Comparison of ENCODE assay signal across 22 cellular contexts in the genomic region with DNA sequence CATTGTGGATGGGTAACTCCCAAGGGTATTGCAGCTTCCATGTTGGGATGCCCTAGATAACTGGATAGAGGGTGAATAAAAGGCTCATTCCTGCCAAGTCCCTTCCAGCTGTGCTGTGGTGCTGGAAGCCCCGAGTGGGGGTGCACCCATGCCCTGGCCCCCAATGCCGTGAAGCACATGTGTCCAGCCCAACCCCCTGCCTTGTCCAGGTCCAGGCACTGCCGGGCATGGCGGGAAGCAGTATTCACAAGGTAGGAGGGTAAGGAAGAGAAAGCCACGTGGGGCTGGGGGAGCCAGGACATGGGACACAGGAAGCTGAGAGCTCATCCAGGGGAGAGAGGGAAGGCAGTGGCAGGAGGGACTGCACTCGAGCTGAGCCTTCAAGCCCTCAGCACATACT.
DNase-seq lines count a peak whose midpoint lies in the region; ATAC-seq and TF ChIP-seq lines count a peak whose summit lies in the region.
"Had no signal": no experiment of that assay in that cellular context is flagged by ENCODE, and none has a peak within 500 bp of the region (broad histone marks: within the 10 kb centered on the region; RNA-seq: fewer than 3 reads in every experiment).

No MANE protein-coding gene starts in this region.

- no peaks in the 10 kb centered on the region for H3K36me3 Mint-ChIP-seq in T-cell

- H3K27me3 ChIP-seq in SK-N-SH (ENCODE audit: insufficient read depth) = peaks cover 5% of the 10 kb centered on the region; the same call in 1 of the 2 replicates
- H3K27me3 ChIP-seq in neuronal stem cell (ENCODE audit: control insufficient read depth in 3 of 3, insufficient read depth in 3 of 3, low read depth in 1 of 3, low read length in 3 of 3) = peaks cover 0 to 7% (median 0%) of the 10 kb centered on the region in 3 experiments
- H3K27me3 ChIP-seq in Peyer's patch = no peaks in the 10 kb centered on the region
- H3K27me3 ChIP-seq: SJCRH30 had no signal

- peak overlapping the region; percentile 49 for H2AK5ac ChIP-seq in neuronal stem cell (ENCODE audit: low read depth, low read length)

- H3K4me3 Mint-ChIP-seq in T-cell = no peak overlapping the region
- H3K4me3 Mint-ChIP-seq: B cell had no signal

- TF ChIP-seq POLR2A in Peyer's patch (IDR thresholded peaks at IDR 0.05) = no peak

- H3K27ac ChIP-seq in SK-N-SH (ENCODE audit: low read depth in 2 of 2, low read length in 1 of 2) = no peak overlapping the region
- H3K27ac ChIP-seq in neuronal stem cell (replicated peaks; ENCODE audit: low read length) = no peak overlapping the region
- H3K27ac ChIP-seq in Peyer's patch = no peak overlapping the region
- H3K27ac ChIP-seq: 22Rv1, HL-60, SJCRH30 had no signal

- H4K20me1 ChIP-seq in SK-N-SH (ENCODE audit: insufficient read depth) = no peaks in the 10 kb centered on the region

- H3K23ac ChIP-seq in neuronal stem cell (ENCODE audit: low read depth, low read length, poor library complexity) = no peak overlapping the region

- H3K4me2 ChIP-seq in SK-N-SH (no peak overlapping the region), neuronal stem cell (ENCODE audit: insufficient read depth, low read length, poor library complexity, severe bottlenecking) (no peak overlapping the region)

- no peak overlapping the region for H2BK120ac ChIP-seq in neuronal stem cell (ENCODE audit: low read depth, low read length)

- TF ChIP-seq CTCF in SK-N-SH (IDR thresholded peaks at IDR 0.05) = no peak
- no peak for TF ChIP-seq CTCF in Peyer's patch (IDR thresholded peaks at IDR 0.05)

- DNase-seq in SK-N-SH (peak; percentile 20), islet precursor cell (peak; percentile 28), neuronal stem cell (ENCODE audit: low spot score) (no peak), Peyer's patch (no peak), T-cell (no peak)
- DNase-seq in activated T-cell treated with anti-CD3 and anti-CD28 coated beads, Interleukin-2, amount 50 U/mL, for 1 hour = no peak
- DNase-seq: Calu3; GF-D8; Karpas-422; NCI-H1105; NCI-H1436 treated with DMSO at 0.1 percent for 48 hours; NCI-H1930; NCI-H446; NCI-H774; NK-92 treated with Interleukin-12 subunit alpha and Interleukin-12 subunit beta, amount 100 ng/mL, for 24 hours; PC-3 had no signal

- H3F3A ChIP-seq in SK-N-SH (replicated peaks; ENCODE audit: insufficient read depth) = no peaks in the 10 kb centered on the region

- no peak overlapping the region for H3K4me3 ChIP-seq in SK-N-SH (ENCODE audit: low read depth in 2 of 2, low read length in 1 of 2)
- H3K4me3 ChIP-seq in neuronal stem cell (ENCODE audit: low read length in 2 of 2) = no peak overlapping the region
- H3K4me3 ChIP-seq in Peyer's patch = no peak overlapping the region
- H3K4me3 ChIP-seq: SJCRH30 had no signal

- CTCF ChIA-PET in SK-N-SH (lab: Yijun Ruan, JAX) = interaction anchor here (0.6 to 11.7 kb wide), 6 partner anchors 9 to 1311 kb away, joined by 3 to 104 read pairs (median 25); a partner anchor contains a TSS
- CTCF ChIA-PET in T-cell (lab: Charles Lee) = interaction anchor here in 1 of 2 donors (0.8 to 1.2 kb wide), 2 partner anchors 10 to 17 kb away, joined by 3 read pairs; no protein-coding TSS in a partner anchor

- H3K4me1 Mint-ChIP-seq in T-cell = no peaks in the 10 kb centered on the region
- H3K4me1 Mint-ChIP-seq: B cell had no signal

- no peak overlapping the region for H4K91ac ChIP-seq in neuronal stem cell (ENCODE audit: low read depth, low read length, poor library complexity)

- H3K79me1 ChIP-seq in neuronal stem cell (ENCODE audit: low read depth, low read length) = no peaks in the 10 kb centered on the region

- no peak for TF ChIP-seq RAD21 in SK-N-SH (IDR thresholded peaks at IDR 0.05; ENCODE audit: low read length)

- TF ChIP-seq EP300 in SK-N-SH (IDR thresholded peaks at IDR 0.05; ENCODE audit: borderline replicate concordance in 1 of 2, low read depth in 1 of 2, low read length in 1 of 2) = no peak

- no peaks in the 10 kb centered on the region for H3K79me2 ChIP-seq in SK-N-SH (ENCODE audit: insufficient read depth)

- H3K14ac ChIP-seq in neuronal stem cell (ENCODE audit: low read length) = no peak overlapping the region

- 26% methylated on average over 6 of the region's 6 CpGs for WGBS in SK-N-SH (ENCODE audit: low lambda C conversion rate)
- no CpG with 5 or more reads among the region's 6 CpGs for WGBS in neuronal stem cell (ENCODE audit: extremely low coverage in 2 of 2, insufficient read length in 2 of 2, insufficient replicate concordance in 1 of 2), 2 donors

- no peaks in the 10 kb centered on the region for H3K9me2 ChIP-seq in SK-N-SH

- no peaks in the 10 kb centered on the region for H3K36me3 ChIP-seq in SK-N-SH (replicated peaks in 1 of 2; ENCODE audit: control insufficient read depth in 1 of 2, insufficient read depth in 2 of 2, low read length in 1 of 2)
- H3K36me3 ChIP-seq in neuronal stem cell (replicated peaks in 1 of 2; ENCODE audit: control insufficient read depth in 2 of 2, insufficient read depth in 2 of 2, low read length in 2 of 2) = no peaks in the 10 kb centered on the region
- no peaks in the 10 kb centered on the region for H3K36me3 ChIP-seq in Peyer's patch
- H3K36me3 ChIP-seq: SJCRH30 had no signal

- H3K9me3 Mint-ChIP-seq in T-cell = no peaks in the 10 kb centered on the region

- ATAC-seq in SK-N-SH treated with all-trans-retinoic acid at 6 μM for 48 hours (no peak), T-cell (replicated peaks in 1 of 4) (no peak)
- ATAC-seq: Right ventricle myocardium inferior had no signal

- no peak overlapping the region for H2BK5ac ChIP-seq in neuronal stem cell (ENCODE audit: low read length)

- H3K9me3 ChIP-seq in SK-N-SH (no peaks in the 10 kb centered on the region), neuronal stem cell (replicated peaks in 1 of 2; ENCODE audit: control insufficient read depth in 2 of 2, insufficient read depth in 1 of 2, low read depth in 1 of 2, low read length in 2 of 2) (no peaks in the 10 kb centered on the region), Peyer's patch (no peaks in the 10 kb centered on the region)
- H3K9me3 ChIP-seq: SJCRH30 had no signal

- no peak overlapping the region for H3K27ac Mint-ChIP-seq in T-cell
- H3K27ac Mint-ChIP-seq: B cell had no signal

- H2AFZ ChIP-seq in SK-N-SH (ENCODE audit: low read depth) (no peak overlapping the region), neuronal stem cell (ENCODE audit: low read length) (no peak overlapping the region)

- H4K8ac ChIP-seq in neuronal stem cell (ENCODE audit: low read depth, low read length) = no peak overlapping the region

- no peak overlapping the region for H2BK12ac ChIP-seq in neuronal stem cell (ENCODE audit: low read length)

- H3K27me3 Mint-ChIP-seq in T-cell = peaks cover 0 to 3% of the 10 kb centered on the region in 2 donors

- H3K9ac ChIP-seq in SK-N-SH (no peak overlapping the region), neuronal stem cell (ENCODE audit: low read depth, low read length, poor library complexity) (no peak overlapping the region)

- peak overlapping the region; percentile 20 for H3K18ac ChIP-seq in neuronal stem cell (ENCODE audit: low read length)

- H3K4ac ChIP-seq in neuronal stem cell (ENCODE audit: low read length) = no peak overlapping the region

- no peaks in the 10 kb centered on the region for H3K4me1 ChIP-seq in SK-N-SH (ENCODE audit: control insufficient read depth in 1 of 2, insufficient read depth in 2 of 2, low read depth in 1 of 2, low read length in 1 of 2)
- H3K4me1 ChIP-seq in neuronal stem cell (ENCODE audit: control insufficient read depth in 2 of 2, insufficient read depth in 1 of 2, low read depth in 1 of 2, low read length in 2 of 2) = peaks cover 0 to 3% of the 10 kb centered on the region in 2 donors
- H3K4me1 ChIP-seq in Peyer's patch = no peaks in the 10 kb centered on the region

- H2BK15ac ChIP-seq in neuronal stem cell (ENCODE audit: low read length) = peak overlapping the region; percentile 44

- POLR2A ChIA-PET in SK-N-SH (lab: Yijun Ruan, JAX) = interaction anchor here (1.0 kb wide), 1 partner anchor 11 kb away, joined by 3 read pairs; no protein-coding TSS in a partner anchor
- POLR2A ChIA-PET in T-cell (lab: Charles Lee) = no interaction called here

TF ChIP-seq in SK-N-SH, 30 proteins besides CTCF, POLR2A, EP300 and RAD21 (continues in another document):
- TF ChIP-seq, protein P1, sequence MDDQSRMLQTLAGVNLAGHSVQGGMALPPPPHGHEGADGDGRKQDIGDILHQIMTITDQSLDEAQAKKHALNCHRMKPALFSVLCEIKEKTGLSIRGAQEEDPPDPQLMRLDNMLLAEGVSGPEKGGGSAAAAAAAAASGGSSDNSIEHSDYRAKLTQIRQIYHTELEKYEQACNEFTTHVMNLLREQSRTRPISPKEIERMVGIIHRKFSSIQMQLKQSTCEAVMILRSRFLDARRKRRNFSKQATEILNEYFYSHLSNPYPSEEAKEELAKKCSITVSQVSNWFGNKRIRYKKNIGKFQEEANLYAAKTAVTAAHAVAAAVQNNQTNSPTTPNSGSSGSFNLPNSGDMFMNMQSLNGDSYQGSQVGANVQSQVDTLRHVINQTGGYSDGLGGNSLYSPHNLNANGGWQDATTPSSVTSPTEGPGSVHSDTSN (IDR thresholded peaks at IDR 0.05) = no peak
- TF ChIP-seq MXI1 (IDR thresholded peaks at IDR 0.05; ENCODE audit: low read depth, low read length) = no peak

TF ChIP-seq in SK-N-SH treated with all-trans-retinoic acid at 6 μM for 48 hours, 23 proteins besides CTCF, POLR2A, EP300 and RAD21 (continues in another document):
- TF ChIP-seq, protein P2, sequence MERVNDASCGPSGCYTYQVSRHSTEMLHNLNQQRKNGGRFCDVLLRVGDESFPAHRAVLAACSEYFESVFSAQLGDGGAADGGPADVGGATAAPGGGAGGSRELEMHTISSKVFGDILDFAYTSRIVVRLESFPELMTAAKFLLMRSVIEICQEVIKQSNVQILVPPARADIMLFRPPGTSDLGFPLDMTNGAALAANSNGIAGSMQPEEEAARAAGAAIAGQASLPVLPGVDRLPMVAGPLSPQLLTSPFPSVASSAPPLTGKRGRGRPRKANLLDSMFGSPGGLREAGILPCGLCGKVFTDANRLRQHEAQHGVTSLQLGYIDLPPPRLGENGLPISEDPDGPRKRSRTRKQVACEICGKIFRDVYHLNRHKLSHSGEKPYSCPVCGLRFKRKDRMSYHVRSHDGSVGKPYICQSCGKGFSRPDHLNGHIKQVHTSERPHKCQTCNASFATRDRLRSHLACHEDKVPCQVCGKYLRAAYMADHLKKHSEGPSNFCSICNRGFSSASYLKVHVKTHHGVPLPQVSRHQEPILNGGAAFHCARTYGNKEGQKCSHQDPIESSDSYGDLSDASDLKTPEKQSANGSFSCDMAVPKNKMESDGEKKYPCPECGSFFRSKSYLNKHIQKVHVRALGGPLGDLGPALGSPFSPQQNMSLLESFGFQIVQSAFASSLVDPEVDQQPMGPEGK (CRISPR knock-in tag; IDR thresholded peaks at IDR 0.05; ENCODE audit: borderline replicate concordance) = no peak
- TF ChIP-seq ZFP30 (CRISPR knock-in tag; IDR thresholded peaks at IDR 0.05) = no peak

Comparison
In these comparisons a context has a peak if more than half of its experiments do, and no peak if none do; other contexts are left out.
1. DNase-seq: peak in SK-N-SH (single experiment) and islet precursor cell (single experiment); none in neuronal stem cell (single experiment), activated T-cell treated with anti-CD3 and anti-CD28 coated beads, Interleukin-2, amount 50 U/mL, for 1 hour (single experiment), Peyer's patch (0 of 3) and T-cell (0 of 34).